In the genomic region with DNA sequence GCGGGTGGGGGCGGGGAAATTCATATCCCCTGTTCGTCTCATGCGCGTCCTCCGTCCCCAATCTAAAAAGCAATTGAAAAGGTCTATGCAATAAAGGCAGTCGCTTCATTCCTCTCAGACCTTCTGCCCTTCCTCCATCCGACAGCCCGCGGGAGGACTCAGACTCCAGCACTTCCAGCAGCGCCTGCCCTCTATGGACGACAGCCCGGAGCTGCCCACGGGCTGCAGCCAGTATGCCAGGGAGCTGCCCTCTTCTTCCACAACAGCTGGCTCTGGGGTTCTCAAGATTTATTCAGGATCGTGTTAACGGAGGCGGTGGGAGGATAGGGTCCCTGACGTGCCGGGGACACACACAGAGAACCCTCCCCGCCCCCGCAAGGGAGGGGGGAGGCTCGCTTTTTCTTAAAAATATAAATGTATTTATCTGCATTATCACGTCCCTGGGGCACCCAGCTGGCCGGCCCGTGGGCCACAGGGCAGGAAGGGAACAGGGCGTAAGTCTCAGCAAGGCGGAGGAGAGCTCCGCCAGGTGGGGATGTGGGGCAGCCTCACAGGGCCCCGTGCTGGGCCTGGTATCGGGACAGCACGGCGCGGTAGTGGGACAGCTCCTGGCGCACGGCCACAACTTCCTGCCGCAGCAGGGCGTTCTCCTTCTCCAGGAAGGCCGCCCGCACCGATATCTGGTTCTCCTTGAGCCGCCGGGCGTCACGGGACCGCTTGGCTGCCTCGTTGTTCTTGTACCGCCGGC, we compare ENCODE assay signal across 8 cellular contexts. TPM values are rescaled to one million over a fixed set of nuclear protein-coding genes. Genes with fewer than 3 reads are reported as not detected.
DNase-seq lines count a peak whose midpoint lies in the region; ATAC-seq and TF ChIP-seq lines count a peak whose summit lies in the region.

No MANE protein-coding gene starts in this region.

- H3K27ac Mint-ChIP-seq in activated CD4-positive, alpha-beta T cell treated with anti-CD3 and anti-CD28 coated beads, Interleukin-2, amount 10 ng/mL, durations not matched to agents 7 days and 5 days, result peak overlapping the region; percentile 80

- no peaks in the 10 kb centered on the region for H4K20me1 ChIP-seq in PC-9 (ENCODE audit: insufficient read depth)

- peaks cover 17% of the 10 kb centered on the region for H3K36me3 Mint-ChIP-seq in activated CD4-positive, alpha-beta T cell treated with anti-CD3 and anti-CD28 coated beads, Interleukin-2, amount 10 ng/mL, durations not matched to agents 7 days and 5 days (ENCODE audit: low read depth)

- no peaks in the 10 kb centered on the region; the same call in 1 of the 2 replicates for H3K36me3 ChIP-seq in PC-9 (ENCODE audit: low read depth)

- H2AFZ ChIP-seq in PC-9, result no peak overlapping the region

- CTCF ChIA-PET in activated CD4-positive, alpha-beta T cell treated with anti-CD3 and anti-CD28 coated beads, Interleukin-2, amount 10 ng/mL, durations not matched to agents 7 days and 5 days (lab: Charles Lee), result interaction anchor here (1.0 to 1.3 kb wide), 2 partner anchors 10 to 11 kb away, joined by 3 to 6 read pairs; no protein-coding TSS in a partner anchor
- CTCF ChIA-PET in PC-9 (lab: Charles Lee), result interaction anchor here (0.7 kb wide), 1 partner anchor 11 kb away, joined by 4 read pairs; the partner anchor contains the start of genes RPL18 and SPHK2

- H3K4me2 ChIP-seq in PC-9, result no peak overlapping the region

- H3K4me3 ChIP-seq in epithelial cell of esophagus (ENCODE audit: low read length) (no peak overlapping the region), PC-9 (no peak overlapping the region)

- H3K27me3 ChIP-seq in PC-9 (ENCODE audit: insufficient read depth, low read depth), result no peaks in the 10 kb centered on the region

- H3F3A ChIP-seq in PC-9 (ENCODE audit: insufficient read depth, low read depth), result peaks cover 76% of the 10 kb centered on the region

- H3K9me3 Mint-ChIP-seq in activated CD4-positive, alpha-beta T cell treated with anti-CD3 and anti-CD28 coated beads, Interleukin-2, amount 10 ng/mL, durations not matched to agents 7 days and 5 days, result no peaks in the 10 kb centered on the region

- no peak overlapping the region for H3K27ac ChIP-seq in PC-9

- H3K9me2 ChIP-seq in PC-9 (ENCODE audit: insufficient read depth), result no peaks in the 10 kb centered on the region

- no peak for ATAC-seq in GM18520 (IDR thresholded peaks at IDR 0.05; ENCODE audit: unreplicated experiment)

- H3K79me2 ChIP-seq in PC-9 (ENCODE audit: low read depth), result no peaks in the 10 kb centered on the region; the same call in 1 of the 2 replicates

- POLR2A ChIA-PET in activated CD4-positive, alpha-beta T cell treated with anti-CD3 and anti-CD28 coated beads, Interleukin-2, amount 10 ng/mL, durations not matched to agents 7 days and 5 days (lab: Charles Lee), result no interaction called here
- POLR2A ChIA-PET in PC-9 (lab: Charles Lee; ENCODE audit: unreplicated experiment), result interaction anchor here (0.5 kb wide), 1 partner anchor 10 kb away, joined by 9 read pairs; no protein-coding TSS in a partner anchor

- peaks cover 52% of the 10 kb centered on the region for H3K4me1 Mint-ChIP-seq in activated CD4-positive, alpha-beta T cell treated with anti-CD3 and anti-CD28 coated beads, Interleukin-2, amount 10 ng/mL, durations not matched to agents 7 days and 5 days

- BruUV-seq in PC-9 (replicated peaks; lab: Mats Ljungman, UMichigan), result no TSS peak

- TF ChIP-seq CTCF in epithelial cell of esophagus (IDR thresholded peaks at IDR 0.05; ENCODE audit: insufficient read depth, low read depth, low read length, missing control alignments) (peak; percentile 1), PC-9 (conservative IDR thresholded peaks at IDR 0.05) (no peak)

- no peak for DNase-seq in activated CD4-positive, alpha-beta T cell treated with anti-CD3 and anti-CD28 coated beads, Interleukin-2, amount 10 ng/mL, durations not matched to agents 7 days and 5 days
- no peak for DNase-seq in activated CD4-positive, alpha-beta T cell treated with anti-CD3 and anti-CD28 coated beads for 4 hours
- DNase-seq in epithelial cell of esophagus (ENCODE audit: low read depth), result peak; percentile 37
- DNase-seq in myocyte (ENCODE audit: low read depth), result peak; percentile 33
- peak; percentile 71 for DNase-seq in ureter (ENCODE audit: low spot score)
- no peak for DNase-seq in NCI-H526 (lab: John Stamatoyannopoulos, UW)
- no peak for DNase-seq in PC-9

- no peaks in the 10 kb centered on the region for H3K9me3 ChIP-seq in PC-9 (ENCODE audit: insufficient read depth, low read depth)

- H3K27me3 Mint-ChIP-seq in activated CD4-positive, alpha-beta T cell treated with anti-CD3 and anti-CD28 coated beads, Interleukin-2, amount 10 ng/mL, durations not matched to agents 7 days and 5 days, result no peaks in the 10 kb centered on the region

- peaks cover 45% of the 10 kb centered on the region for H3K4me1 ChIP-seq in PC-9 (replicated peaks; ENCODE audit: insufficient read depth)

- intact Hi-C loops in PC-9 (cut with micrococcal nuclease; ENCODE audit: unreplicated experiment), result no loop called here

- H3K4me3 Mint-ChIP-seq in activated CD4-positive, alpha-beta T cell treated with anti-CD3 and anti-CD28 coated beads, Interleukin-2, amount 10 ng/mL, durations not matched to agents 7 days and 5 days, result no peak overlapping the region

RNA-seq across cellular contexts. Expression of gene DBP, which starts 6.7 kb away (rescaled TPM):
- 10 to 100 TPM; 24.1 to 25.8 TPM for total RNA-seq in activated CD4-positive, alpha-beta T cell treated with anti-CD3 and anti-CD28 coated beads, Interleukin-2, amount 10 ng/mL, durations not matched to agents 7 days and 5 days
- total RNA-seq in myocyte, result 6.9 and 17.0 TPM in 2 replicates
- polyA plus RNA-seq in myocyte (2012), result 10.0 TPM
- total RNA-seq in ureter, result 12.7 TPM
- total RNA-seq in PC-9 (2021), result 48.2 and 48.6 TPM in 2 replicates

RNA-seq across cellular contexts. Expression of gene SPHK2, which starts 11.2 kb away (rescaled TPM):
- total RNA-seq in activated CD4-positive, alpha-beta T cell treated with anti-CD3 and anti-CD28 coated beads, Interleukin-2, amount 10 ng/mL, durations not matched to agents 7 days and 5 days, result 10 to 100 TPM; 28.2 to 33.6 TPM
- 11.0 and 16.5 TPM in 2 replicates for total RNA-seq in myocyte
- 13.6 TPM for polyA plus RNA-seq in myocyte (2012)
- total RNA-seq in ureter, result 27.6 TPM
- total RNA-seq in PC-9 (2021), result 18.4 and 20.0 TPM in 2 replicates

RNA-seq across cellular contexts. Expression of gene RPL18, which starts 11.5 kb away (rescaled TPM):
- total RNA-seq in activated CD4-positive, alpha-beta T cell treated with anti-CD3 and anti-CD28 coated beads, Interleukin-2, amount 10 ng/mL, durations not matched to agents 7 days and 5 days, result 1,000 to 10,000 TPM; 1,477 to 1,601 TPM
- total RNA-seq in myocyte (1,744 and 2,296 TPM in 2 replicates), ureter (1,575 TPM), PC-9 (2021) (1,618 and 1,710 TPM in 2 replicates)
- polyA plus RNA-seq in myocyte (2012), result 1,684 TPM

RNA-seq across cellular contexts. Expression of gene CA11, which starts 15.5 kb away (rescaled TPM):
- total RNA-seq in activated CD4-positive, alpha-beta T cell treated with anti-CD3 and anti-CD28 coated beads, Interleukin-2, amount 10 ng/mL, durations not matched to agents 7 days and 5 days, result 10 to 100 TPM; 10.1 to 10.8 TPM
- total RNA-seq in myocyte, result 1.5 and 2.0 TPM in 2 replicates
- polyA plus RNA-seq in myocyte (2012), result 11.7 TPM
- total RNA-seq in ureter, result 9.6 TPM
- total RNA-seq in PC-9 (2021), result 11.0 and 12.2 TPM in 2 replicates

RNA-seq across cellular contexts. Expression of gene FAM83E, which starts 15.6 kb away (rescaled TPM):
- 1 to 10 TPM; 2.5 TPM for total RNA-seq in activated CD4-positive, alpha-beta T cell treated with anti-CD3 and anti-CD28 coated beads, Interleukin-2, amount 10 ng/mL, durations not matched to agents 7 days and 5 days
- total RNA-seq in myocyte (5.1 and 7.9 TPM in 2 replicates), ureter (12.7 TPM), PC-9 (2021) (12.3 and 17.4 TPM in 2 replicates)
- 0.77 TPM for polyA plus RNA-seq in myocyte (2012)

Comparison
In these comparisons a context has a peak if more than half of its experiments do, and no peak if none do; other contexts are left out.
1. DNase-seq: peak in epithelial cell of esophagus (single experiment), myocyte (single experiment) and ureter (single experiment); none in activated CD4-positive, alpha-beta T cell treated with anti-CD3 and anti-CD28 coated beads, Interleukin-2, amount 10 ng/mL, durations not matched to agents 7 days and 5 days (single experiment), activated CD4-positive, alpha-beta T cell treated with anti-CD3 and anti-CD28 coated beads for 4 hours (0 of 2), NCI-H526 (0 of 2) and PC-9 (0 of 2).